2 cellular contexts compared by ENCODE assay signal in the genomic region with DNA sequence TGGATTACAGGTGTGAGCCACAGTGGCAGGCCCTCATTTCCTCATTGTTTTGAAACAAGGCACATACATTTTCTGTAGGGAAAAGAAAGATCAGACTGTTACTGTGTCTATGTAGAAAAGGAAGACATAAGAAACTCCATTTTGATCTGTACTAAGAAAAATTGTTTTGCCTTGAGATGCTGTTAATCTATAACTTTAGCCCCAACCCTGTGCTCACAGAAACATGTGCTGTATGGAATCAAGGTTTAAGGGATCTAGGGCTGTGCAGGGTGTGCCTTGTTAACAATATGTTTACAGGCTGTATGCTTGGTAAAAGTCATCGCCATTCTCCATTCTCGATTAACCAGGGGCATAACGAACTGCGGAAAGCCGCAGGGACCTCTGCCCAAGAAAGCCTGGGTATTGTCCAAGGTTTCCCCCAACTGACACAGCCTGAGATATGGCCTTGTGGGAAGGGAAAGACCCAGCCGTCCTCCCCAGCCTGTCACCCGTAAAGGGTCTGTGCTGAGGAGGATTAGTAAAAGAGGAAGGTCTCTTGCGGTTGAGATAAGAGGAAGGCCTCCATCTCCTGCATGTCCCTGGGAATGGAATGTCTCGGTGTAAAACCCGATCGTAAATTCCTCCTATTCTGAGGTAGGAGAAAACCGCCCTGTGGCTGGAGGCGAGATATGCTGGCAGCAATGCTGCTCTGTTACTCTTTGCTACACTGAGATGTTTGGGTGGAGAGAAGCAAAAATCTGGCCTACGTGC. TPM values are rescaled to one million over a fixed set of nuclear protein-coding genes. Genes with fewer than 3 reads are reported as not detected.
"Had no signal": no experiment of that assay in that cellular context is flagged by ENCODE, and none has a peak within 500 bp of the region (broad histone marks: within the 10 kb centered on the region; RNA-seq: fewer than 3 reads in every experiment).

No MANE protein-coding gene starts in this region.

RNA-seq across cellular contexts. Expression of a gene that starts 2.0 kb away (rescaled TPM):
- total RNA-seq: frontal cortex had no signal

RNA-seq across cellular contexts. Expression of a gene that starts 38.2 kb away (rescaled TPM):
- total RNA-seq: skeletal muscle tissue had no signal
